1 cellular context compared by ENCODE assay signal in genomic region chr3:74883690-74884089, GRCh38.
TF ChIP-seq lines count a peak whose summit lies in the region.

No MANE protein-coding gene starts in this region.

TF ChIP-seq in GM23338, 12 proteins besides CTCF, POLR2A, EP300 and RAD21:
- 0 out of 2 replicates have a peak, but pooled peaks have one; percentile 46 for TF ChIP-seq ZNF462 (CRISPR knock-in tag; IDR thresholded peaks at IDR 0.05)
- TF ChIP-seq POLR2AphosphoS5 (IDR thresholded peaks at IDR 0.05; ENCODE audit: low read depth) = no peak
- TF ChIP-seq EZH2phosphoT487 (IDR thresholded peaks at IDR 0.05; ENCODE audit: unreplicated experiment) = no peak
- TF ChIP-seq ETS1 (IDR thresholded peaks at IDR 0.05) = no peak
